ENCODE assay signal across 12 cellular contexts in the genomic region with DNA sequence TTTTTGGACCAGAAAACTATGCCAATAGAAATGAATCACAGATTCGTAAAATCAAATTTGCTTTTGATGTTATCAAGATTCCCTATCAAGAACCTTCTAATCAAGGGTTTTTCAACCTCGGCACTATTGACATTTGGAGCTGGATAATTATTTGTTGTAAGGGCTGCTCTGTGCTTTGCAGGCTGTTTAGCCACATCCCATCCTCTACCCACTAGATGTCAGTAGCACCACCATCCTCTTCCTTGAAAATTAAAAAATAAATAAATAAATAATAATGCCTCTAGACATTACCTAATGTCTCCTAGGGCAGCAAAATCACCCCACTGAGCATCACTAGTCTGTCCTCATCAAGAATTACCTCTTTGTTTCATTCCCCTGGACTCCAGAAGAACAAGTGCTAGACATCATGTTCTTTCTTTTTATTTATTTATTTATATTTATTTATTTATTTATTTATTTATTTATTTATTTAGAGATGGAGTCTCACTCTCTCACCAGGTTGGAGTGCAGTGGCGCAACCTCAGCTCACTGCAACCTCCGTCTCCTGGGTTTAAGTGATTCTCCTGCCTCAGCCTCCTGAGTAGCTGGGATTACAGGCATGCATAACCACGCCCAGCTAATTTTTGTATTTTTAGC.
A peak's percentile ranks its signal among the peaks of the same experiment; 100 is the strongest.
DNase-seq lines count a peak whose midpoint lies in the region; ATAC-seq, FAIRE-seq and TF ChIP-seq lines count a peak whose summit lies in the region.
"Had no signal": no experiment of that assay in that cellular context is flagged by ENCODE, and none has a peak within 500 bp of the region (broad histone marks: within the 10 kb centered on the region; RNA-seq: fewer than 3 reads in every experiment).

No MANE protein-coding gene starts in this region.

- no peaks in the 10 kb centered on the region for H3K36me3 Mint-ChIP-seq in MCF 10A (ENCODE audit: insufficient read depth, unreplicated experiment)

- no peak overlapping the region for H3K4me3 Mint-ChIP-seq in MCF 10A (ENCODE audit: unreplicated experiment)

- no peak for FAIRE-seq in urothelium cell line (lab: Jason Lieb, UNC)

- ATAC-seq in GM18870 (IDR thresholded peaks at IDR 0.05; ENCODE audit: unreplicated experiment) (no peak), GM18519 (IDR thresholded peaks at IDR 0.05; ENCODE audit: low FRiP score, unreplicated experiment) (no peak)

- TF ChIP-seq CTCF in MCF 10A (IDR thresholded peaks at IDR 0.05; ENCODE audit: unreplicated experiment), result peak; percentile 50
- TF ChIP-seq CTCF in breast epithelium (IDR thresholded peaks at IDR 0.05), result no peak
- TF ChIP-seq CTCF in foreskin fibroblast (IDR thresholded peaks at IDR 0.05; ENCODE audit: low read depth, low read length), result peak; percentile 57

- H2AFZ ChIP-seq in Karpas-422 (ENCODE audit: low read length), result no peak overlapping the region

- no peaks in the 10 kb centered on the region for H3K9me3 ChIP-seq in breast epithelium
- no peaks in the 10 kb centered on the region for H3K9me3 ChIP-seq in Karpas-422 (ENCODE audit: low read length)
- H3K9me3 ChIP-seq: BE2C, ovary, vagina had no signal

- H3K9ac ChIP-seq in Karpas-422 (ENCODE audit: low read length), result no peak overlapping the region

- H3K27me3 ChIP-seq in breast epithelium (no peaks in the 10 kb centered on the region), Karpas-422 (ENCODE audit: low read length) (no peaks in the 10 kb centered on the region)
- H3K27me3 ChIP-seq: BE2C, ovary, vagina had no signal

- H3K4me1 Mint-ChIP-seq in MCF 10A (ENCODE audit: insufficient read depth, unreplicated experiment), result no peaks in the 10 kb centered on the region

- H3K4me3 ChIP-seq in breast epithelium (no peak overlapping the region), foreskin fibroblast (ENCODE audit: low read depth in 1 of 2, low read length in 2 of 2) (no peak overlapping the region), Karpas-422 (ENCODE audit: low read length) (no peak overlapping the region)
- H3K4me3 ChIP-seq: ovary, vagina had no signal

- H3K36me3 ChIP-seq in breast epithelium, result no peaks in the 10 kb centered on the region
- H3K36me3 ChIP-seq in Karpas-422 (ENCODE audit: insufficient read depth, low read length), result no peaks in the 10 kb centered on the region
- H3K36me3 ChIP-seq: BE2C, ovary, vagina had no signal

- no peaks in the 10 kb centered on the region for H3K9me3 Mint-ChIP-seq in MCF 10A (ENCODE audit: unreplicated experiment)

- no peak overlapping the region for H3K4me2 ChIP-seq in Karpas-422 (ENCODE audit: low read depth, low read length, poor library complexity, severe bottlenecking)

- H3K4me1 ChIP-seq in breast epithelium (no peaks in the 10 kb centered on the region), Karpas-422 (ENCODE audit: low read length) (peaks cover 3% of the 10 kb centered on the region; the same call in 1 of the 2 replicates)
- H3K4me1 ChIP-seq: BE2C, vagina had no signal

- no peak overlapping the region for H3K27ac Mint-ChIP-seq in MCF 10A (ENCODE audit: low read depth, unreplicated experiment)

- no peaks in the 10 kb centered on the region for H4K20me1 ChIP-seq in Karpas-422 (ENCODE audit: insufficient read depth, low read depth, low read length)

- no peaks in the 10 kb centered on the region for H3K9me2 ChIP-seq in Karpas-422 (replicated peaks; ENCODE audit: insufficient read depth, low read length)

- no peaks in the 10 kb centered on the region for H3K79me2 ChIP-seq in Karpas-422 (ENCODE audit: low read length)

- no TSS peak for BruUV-seq in MCF 10A (replicated peaks; lab: Mats Ljungman, UMichigan)

- peak; percentile 47 for DNase-seq in MCF 10A (ENCODE audit: unreplicated experiment)
- DNase-seq in breast epithelium (ENCODE audit: low spot score in 2 of 2), result no peak
- peak; percentile 30 for DNase-seq in SW480 (ENCODE audit: low spot score)
- peak; percentile 24 to 59 for DNase-seq in foreskin fibroblast
- peak; percentile 34 for DNase-seq in urothelium cell line (ENCODE audit: low spot score)
- no peak for DNase-seq in Karpas-422
- DNase-seq: BE2C, NCI-H1930, ovary had no signal

- POLR2A ChIA-PET in MCF 10A (lab: Yijun Ruan, JAX), result interaction anchor here (0.6 to 1.3 kb wide), 2 partner anchors 13 to 1577 kb away, joined by 3 to 4 read pairs; no protein-coding TSS in a partner anchor

- H3K27me3 Mint-ChIP-seq in MCF 10A (ENCODE audit: insufficient read depth, unreplicated experiment), result no peaks in the 10 kb centered on the region

- H3K27ac ChIP-seq in breast epithelium, result no peak overlapping the region
- no peak overlapping the region for H3K27ac ChIP-seq in Karpas-422 (ENCODE audit: low read length)
- H3K27ac ChIP-seq: ovary, vagina had no signal

- intact Hi-C loops in MCF 10A (cut with micrococcal nuclease), result loop anchor here (1.0 kb wide), 1 partner anchor 57 kb away; no protein-coding TSS in a partner anchor
- intact Hi-C loops in breast epithelium (cut with DNase I; ENCODE audit: low total_unique reads), result no loop called here

- TF ChIP-seq POLR2A in breast epithelium (IDR thresholded peaks at IDR 0.05), result no peak

- CTCF ChIA-PET in MCF 10A (lab: Yijun Ruan, JAX), result interaction anchor here (0.6 to 5.6 kb wide), 20 partner anchors 8 to 1573 kb away, joined by 3 to 66 read pairs (median 4); no protein-coding TSS in a partner anchor

Comparison
In these comparisons a context has a peak if more than half of its experiments do, and no peak if none do; other contexts are left out.
1. DNase-seq: peak in MCF 10A (single experiment), SW480 (single experiment), foreskin fibroblast (2 of 2) and urothelium cell line (single experiment); none in breast epithelium (0 of 2) and Karpas-422 (single experiment).
2. CTCF ChIP-seq: peak in MCF 10A (single experiment) and foreskin fibroblast (single experiment); none in breast epithelium (0 of 3).